ENCODE assay signal across 21 cellular contexts in the genomic region with DNA sequence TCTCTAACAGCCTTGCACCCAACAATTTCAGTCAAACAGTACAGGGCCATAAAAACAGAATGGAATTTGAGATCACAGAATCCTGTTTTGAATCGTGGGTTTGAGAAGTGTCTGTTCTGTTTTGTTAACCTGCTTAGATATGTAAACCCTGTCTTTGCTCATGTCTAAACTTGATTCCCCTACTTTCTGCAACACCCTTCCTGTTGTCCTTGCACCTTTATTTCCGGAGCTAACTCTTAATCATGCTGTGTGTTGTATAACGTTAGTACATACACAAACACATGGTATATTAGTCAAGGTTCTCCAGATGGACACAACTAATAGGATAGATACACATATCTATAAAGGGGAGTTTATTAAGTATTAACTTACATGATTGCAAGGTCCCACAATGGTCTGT.
DNase-seq lines count a peak whose midpoint lies in the region; ATAC-seq and TF ChIP-seq lines count a peak whose summit lies in the region.
"Had no signal": no experiment of that assay in that cellular context is flagged by ENCODE, and none has a peak within 500 bp of the region (broad histone marks: within the 10 kb centered on the region; RNA-seq: fewer than 3 reads in every experiment).

No MANE protein-coding gene starts in this region.

- intact Hi-C loops in mammary epithelial cell (cut with micrococcal nuclease) = no loop called here
- intact Hi-C loops in transverse colon (cut with DNase I; ENCODE audit: low total_unique reads) = no loop called here

- WGBS in mammary epithelial cell (ENCODE audit: low coverage, missing lambda C conversion rate) = 2% methylated on average over 3 of the region's 3 CpGs
- 57 to 60% methylated on average over 3 of the region's 3 CpGs for WGBS in transverse colon (ENCODE audit: low coverage in 1 of 2), 2 donors

- H3K27me3 ChIP-seq in mammary epithelial cell (ENCODE audit: insufficient read depth, low read length) = no peaks in the 10 kb centered on the region
- no peaks in the 10 kb centered on the region for H3K27me3 ChIP-seq in foreskin keratinocyte
- H3K27me3 ChIP-seq in transverse colon = no peaks in the 10 kb centered on the region
- H3K27me3 ChIP-seq: BE2C; BLaER1 treated with 17β-estradiol and CSF1 and Interleukin-3, amounts not matched to agents 10 nM and 100 nM had no signal

- H4K20me1 ChIP-seq in mammary epithelial cell (ENCODE audit: insufficient read depth, low read length) = no peaks in the 10 kb centered on the region
- H4K20me1 ChIP-seq: BLaER1 treated with 17β-estradiol and CSF1 and Interleukin-3, amounts not matched to agents 10 nM and 100 nM had no signal

- ATAC-seq in foreskin keratinocyte (peak; percentile 24), HG02678 (IDR thresholded peaks at IDR 0.05; ENCODE audit: unreplicated experiment) (no peak)
- ATAC-seq: A549, GM23338, HCT116 had no signal

- TF ChIP-seq CTCF in mammary epithelial cell (conservative IDR thresholded peaks at IDR 0.05 in 1 of 2, IDR thresholded peaks at IDR 0.05 in 1 of 2; ENCODE audit: extremely low read depth in 1 of 2, insufficient read depth in 1 of 2, low read depth in 1 of 2, low read length in 2 of 2) (no peak), epithelial cell of esophagus (IDR thresholded peaks at IDR 0.05; ENCODE audit: insufficient read depth, low read depth, low read length, missing control alignments) (no peak), foreskin keratinocyte (conservative IDR thresholded peaks at IDR 0.05) (no peak), transverse colon (IDR thresholded peaks at IDR 0.05) (no peak)

- H3K27ac ChIP-seq in mammary epithelial cell (ENCODE audit: insufficient read depth, low read depth, low read length) (no peak overlapping the region), foreskin keratinocyte (no peak overlapping the region), transverse colon (no peak overlapping the region)
- H3K27ac ChIP-seq: A549; BLaER1 treated with 17β-estradiol and CSF1 and Interleukin-3, amounts not matched to agents 10 nM and 100 nM had no signal

- DNase-seq in mammary epithelial cell (peak; percentile 60), epithelial cell of esophagus (ENCODE audit: low read depth) (peak; percentile 76), foreskin keratinocyte (peak; percentile 63 to 75), kidney glomerular epithelial cell (lab: John Stamatoyannopoulos, UW) (no peak), transverse colon (no peak)
- DNase-seq: 8988T; ACHN; AML-193; BE2C; CD4-positive, alpha-beta T cell; CD8-positive, alpha-beta memory T cell; DMS 273 treated with DMSO at 0.1 percent for 48 hours; DMS79; EL; GDM1; H9 had no signal

- H3K4me3 ChIP-seq in mammary epithelial cell (replicated peaks in 1 of 3; ENCODE audit: insufficient read depth in 1 of 3, low read depth in 2 of 3, low read length in 3 of 3) (no peak overlapping the region), epithelial cell of esophagus (ENCODE audit: low read length) (no peak overlapping the region), transverse colon (no peak overlapping the region)
- H3K4me3 ChIP-seq: A549; BLaER1 treated with 17β-estradiol and CSF1 and Interleukin-3, amounts not matched to agents 10 nM and 100 nM; GM23338 had no signal

- dilution Hi-C loops in mammary epithelial cell (cut with HindIII; ENCODE audit: low sequenced_read_pairs) = no loop called here

- no peak overlapping the region for H3K9ac ChIP-seq in mammary epithelial cell (ENCODE audit: insufficient read depth, low read length)
- H3K9ac ChIP-seq: BLaER1 treated with 17β-estradiol and CSF1 and Interleukin-3, amounts not matched to agents 10 nM and 100 nM had no signal

- H3K4me1 ChIP-seq in mammary epithelial cell (ENCODE audit: insufficient read depth, low read length) (peaks cover 16% of the 10 kb centered on the region), foreskin keratinocyte (peaks cover 35% of the 10 kb centered on the region), transverse colon (no peaks in the 10 kb centered on the region)
- H3K4me1 ChIP-seq: A549; BE2C; BLaER1 treated with 17β-estradiol and CSF1 and Interleukin-3, amounts not matched to agents 10 nM and 100 nM had no signal

- H3K4me2 ChIP-seq in mammary epithelial cell (ENCODE audit: insufficient read depth, low read depth, low read length) = peak overlapping the region; percentile 29
- H3K4me2 ChIP-seq: A549; BLaER1 treated with 17β-estradiol and CSF1 and Interleukin-3, amounts not matched to agents 10 nM and 100 nM; GM23338 had no signal

- no peaks in the 10 kb centered on the region for H3K36me3 ChIP-seq in mammary epithelial cell (ENCODE audit: insufficient read depth, low read length)
- no peaks in the 10 kb centered on the region for H3K36me3 ChIP-seq in transverse colon
- H3K36me3 ChIP-seq: BE2C; BLaER1 treated with 17β-estradiol and CSF1 and Interleukin-3, amounts not matched to agents 10 nM and 100 nM had no signal

- CTCF ChIA-PET in mammary epithelial cell (lab: Charles Lee; ENCODE audit: low non-redundant PET) = no interaction called here

- no TSS peak for BruUV-seq in mammary epithelial cell (replicated peaks; lab: Mats Ljungman, UMichigan)

- peak overlapping the region; percentile 84 for H2AFZ ChIP-seq in mammary epithelial cell (ENCODE audit: low read depth, low read length)
- H2AFZ ChIP-seq: GM23338 had no signal

- no peaks in the 10 kb centered on the region for H3K79me2 ChIP-seq in mammary epithelial cell (ENCODE audit: insufficient read depth, low read length)

- no peak for TF ChIP-seq POLR2A in transverse colon (IDR thresholded peaks at IDR 0.05)

- no peaks in the 10 kb centered on the region for H3K9me3 ChIP-seq in mammary epithelial cell (replicated peaks; ENCODE audit: insufficient read depth, low read length)
- no peaks in the 10 kb centered on the region for H3K9me3 ChIP-seq in transverse colon
- H3K9me3 ChIP-seq: A549; BE2C; BLaER1 treated with 17β-estradiol and CSF1 and Interleukin-3, amounts not matched to agents 10 nM and 100 nM had no signal

- in situ Hi-C loops in mammary epithelial cell (cut with MboI; ENCODE audit: low sequenced_read_pairs in 2 of 2) (no loop called here), transverse colon (cut with MboI; ENCODE audit: low pct_ligation_motif_present in 1 of 4, low pct_unique_long_range_greater_than_20kb in 1 of 4, low sequenced_read_pairs in 3 of 4) (no loop called here)

- no peak for TF ChIP-seq EP300 in transverse colon (IDR thresholded peaks at IDR 0.05; ENCODE audit: low read depth)

Comparison
In these comparisons a context has a peak if more than half of its experiments do, and no peak if none do; other contexts are left out.
1. DNase-seq: peak in mammary epithelial cell (single experiment), epithelial cell of esophagus (single experiment) and foreskin keratinocyte (2 of 2); none in kidney glomerular epithelial cell (single experiment) and transverse colon (single experiment).